10 cellular contexts compared by ENCODE assay signal in genomic region chr2:176830362-176830761, GRCh38.
DNase-seq lines count a peak whose midpoint lies in the region; ATAC-seq and TF ChIP-seq lines count a peak whose summit lies in the region.
"Had no signal": no experiment of that assay in that cellular context is flagged by ENCODE, and none has a peak within 500 bp of the region (broad histone marks: within the 10 kb centered on the region; RNA-seq: fewer than 3 reads in every experiment).

No MANE protein-coding gene starts in this region.

- WGBS in GM23248 (ENCODE audit: low coverage in 1 of 2, low lambda C conversion rate in 2 of 2, missing lambda C conversion rate in 2 of 2), 2 experiments, result 60 to 64% methylated on average over 3 of the region's 3 CpGs

- in situ Hi-C loops in GM23248 (cut with MboI), result no loop called here

- intact Hi-C loops in left cardiac atrium (cut with DNase I), result no loop called here

- H3K9ac ChIP-seq in DND-41 (ENCODE audit: low read depth, low read length) (no peak overlapping the region), GM23248 (no peak overlapping the region)

- H3K4me2 ChIP-seq in DND-41 (ENCODE audit: insufficient read depth, low read length) (no peak overlapping the region), GM23248 (ENCODE audit: unreplicated experiment) (no peak overlapping the region)

- peak; percentile 39 for TF ChIP-seq CTCF in DND-41 (IDR thresholded peaks at IDR 0.05; ENCODE audit: borderline replicate concordance, extremely low read depth, low read length, poor library complexity, severe bottlenecking)
- peak; percentile 1 for TF ChIP-seq CTCF in fibroblast of mammary gland (conservative IDR thresholded peaks at IDR 0.05; ENCODE audit: control insufficient read depth, insufficient read depth, low read depth, low read length)

- no peaks in the 10 kb centered on the region; the same call in 1 of the 2 replicates for H3K4me1 ChIP-seq in DND-41 (ENCODE audit: insufficient read depth, low read length)
- 0 out of 2 replicates have a peak, but pooled peaks cover 5% of the 10 kb centered on the region for H3K4me1 ChIP-seq in GM23248 (ENCODE audit: insufficient read depth)

- DNase-seq in DND-41, result no peak
- peak; percentile 13 for DNase-seq in GM23248
- DNase-seq in NCI-H82 (lab: John Stamatoyannopoulos, UW), result peak; percentile 79
- no peak for DNase-seq in fibroblast of mammary gland (ENCODE audit: low read depth)
- no peak for DNase-seq in cortex of kidney (lab: John Stamatoyannopoulos, UW)
- no peak for DNase-seq in left cardiac atrium
- DNase-seq in MV-4-11 (lab: John Stamatoyannopoulos, UW), result no peak
- DNase-seq: tibial artery had no signal

- no peak overlapping the region for H2AFZ ChIP-seq in DND-41 (ENCODE audit: low read depth, low read length)
- no peak overlapping the region for H2AFZ ChIP-seq in GM23248

- no peak overlapping the region for H3K4me3 ChIP-seq in DND-41 (ENCODE audit: low read depth in 1 of 2, low read length in 2 of 2)
- H3K4me3 ChIP-seq in GM23248, result no peak overlapping the region
- no peak overlapping the region for H3K4me3 ChIP-seq in fibroblast of mammary gland (ENCODE audit: control insufficient read depth, low read depth, low read length)
- H3K4me3 ChIP-seq: cardiac muscle cell, tibial artery had no signal

- no peaks in the 10 kb centered on the region for H3K9me3 ChIP-seq in DND-41 (ENCODE audit: insufficient read depth, low read length, severe bottlenecking)
- H3K9me3 ChIP-seq in GM23248 (ENCODE audit: low read depth), result no peaks in the 10 kb centered on the region
- H3K9me3 ChIP-seq: tibial artery had no signal

- H3K36me3 ChIP-seq in DND-41 (ENCODE audit: insufficient read depth, low read length) (no peaks in the 10 kb centered on the region), GM23248 (ENCODE audit: low read depth) (no peaks in the 10 kb centered on the region)
- H3K36me3 ChIP-seq: cardiac muscle cell, tibial artery had no signal

- no peaks in the 10 kb centered on the region for H3K9me2 ChIP-seq in GM23248 (ENCODE audit: insufficient read depth)

- no peak overlapping the region for H3K27ac ChIP-seq in DND-41 (ENCODE audit: low read length)
- no peak overlapping the region for H3K27ac ChIP-seq in GM23248
- H3K27ac ChIP-seq: cardiac muscle cell, tibial artery had no signal

- H3K27me3 ChIP-seq in DND-41 (ENCODE audit: insufficient read depth, low read length, poor library complexity) (peaks cover 19% of the 10 kb centered on the region), GM23248 (replicated peaks; ENCODE audit: insufficient read depth) (peaks cover 11% of the 10 kb centered on the region)
- H3K27me3 ChIP-seq: cardiac muscle cell, tibial artery had no signal

- H3F3A ChIP-seq in GM23248 (ENCODE audit: insufficient read depth), result no peaks in the 10 kb centered on the region

- no peaks in the 10 kb centered on the region for H4K20me1 ChIP-seq in DND-41 (ENCODE audit: insufficient read depth, low read length)
- no peaks in the 10 kb centered on the region for H4K20me1 ChIP-seq in GM23248 (ENCODE audit: insufficient read depth)

- ATAC-seq in DND-41 (ENCODE audit: insufficient read depth, low read depth), result no peak; the same call in 2 of the 3 replicates
- ATAC-seq in GM18502 (IDR thresholded peaks at IDR 0.05; ENCODE audit: poor library complexity, unreplicated experiment), result no peak
- ATAC-seq in left cardiac atrium, result no peak

- no peaks in the 10 kb centered on the region for H3K79me2 ChIP-seq in DND-41 (ENCODE audit: insufficient read depth, low read length)
- no peaks in the 10 kb centered on the region for H3K79me2 ChIP-seq in GM23248 (ENCODE audit: insufficient read depth)

Comparison
In these comparisons a context has a peak if more than half of its experiments do, and no peak if none do; other contexts are left out.
1. DNase-seq: peak in GM23248 (single experiment) and NCI-H82 (single experiment); none in DND-41 (single experiment), fibroblast of mammary gland (single experiment), cortex of kidney (single experiment), left cardiac atrium (single experiment) and MV-4-11 (single experiment).